ENCODE assay signal across 8 cellular contexts in the genomic region with DNA sequence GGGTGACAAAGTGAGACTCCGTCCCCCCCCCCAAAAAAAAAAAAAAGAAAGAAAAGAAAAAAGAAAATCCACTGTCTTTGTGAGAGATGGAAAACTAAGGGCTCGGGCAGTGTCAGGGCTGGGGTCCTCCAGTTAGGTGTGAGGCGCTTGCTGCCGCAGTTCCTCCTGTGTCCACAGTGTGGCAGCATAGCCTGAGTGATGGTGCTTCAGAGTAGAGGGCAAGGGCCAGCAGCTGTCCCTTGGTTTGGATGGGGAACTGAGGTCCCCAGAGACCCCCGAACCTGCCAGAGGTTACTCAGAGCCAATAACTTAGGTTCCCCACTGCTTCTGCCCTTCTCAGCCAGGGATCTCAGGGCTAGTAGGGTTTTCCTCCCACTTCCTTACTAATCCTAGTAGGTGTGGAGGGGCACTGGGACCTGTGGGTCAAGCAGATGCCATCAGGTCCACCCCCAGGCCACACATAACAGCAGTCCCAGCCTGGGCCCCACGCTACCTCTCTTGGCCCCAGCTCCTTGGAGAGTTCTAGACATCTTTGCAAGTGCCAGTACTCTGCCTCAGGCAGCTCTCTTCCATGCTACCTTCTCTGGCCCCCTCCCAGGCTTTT. TPM values are rescaled to one million over a fixed set of nuclear protein-coding genes. Genes with fewer than 3 reads are reported as not detected.
A peak's percentile ranks its signal among the peaks of the same experiment; 100 is the strongest.
DNase-seq lines count a peak whose midpoint lies in the region; ATAC-seq and TF ChIP-seq lines count a peak whose summit lies in the region.

No MANE protein-coding gene starts in this region.

- intact Hi-C loops in Caco-2 (cut with micrococcal nuclease; ENCODE audit: unreplicated experiment) = no loop called here
- intact Hi-C loops in ovary (cut with DNase I) = no loop called here

- H3K4me1 ChIP-seq in Caco-2 (no peaks in the 10 kb centered on the region), gastroesophageal sphincter (peaks cover 0 to 13% (median 6%) of the 10 kb centered on the region in 3 donors), ovary (ENCODE audit: insufficient read depth) (no peaks in the 10 kb centered on the region)

- H3K4me1 Mint-ChIP-seq in Caco-2 (ENCODE audit: low read depth, unreplicated experiment) = no peaks in the 10 kb centered on the region
- peaks cover 7% of the 10 kb centered on the region for H3K4me1 Mint-ChIP-seq in type B pancreatic cell (ENCODE audit: unreplicated experiment)

- H3K27ac Mint-ChIP-seq in Caco-2 (ENCODE audit: unreplicated experiment) (no peak overlapping the region), type B pancreatic cell (peak overlapping the region; percentile 8)

- no TSS peak for BruUV-seq in Caco-2 (replicated peaks; lab: Mats Ljungman, UMichigan)

- peak; percentile 80 to 85 for DNase-seq in Caco-2
- peak; percentile 49 for DNase-seq in HS-27A (ENCODE audit: low read depth)
- DNase-seq in SHP77 (lab: John Stamatoyannopoulos, UW) = peak; percentile 72 to 76
- peak; percentile 91 for DNase-seq in activated effector memory CD4-positive, alpha-beta T cell treated with anti-CD3 and anti-CD28 coated beads, Interleukin-2, amount 50 U/mL, for 16 hours
- DNase-seq in ovary = peak; percentile 64 to 87 (median 80)
- peak; percentile 83 for DNase-seq in type B pancreatic cell (ENCODE audit: extremely low spot score, unreplicated experiment)

- peak; percentile 86 for ATAC-seq in gastroesophageal sphincter
- no peak for ATAC-seq in GM21717 (IDR thresholded peaks at IDR 0.05; ENCODE audit: unreplicated experiment)

- H3K36me3 Mint-ChIP-seq in Caco-2 (ENCODE audit: insufficient read depth, unreplicated experiment) = no peaks in the 10 kb centered on the region
- H3K36me3 Mint-ChIP-seq in type B pancreatic cell = no peaks in the 10 kb centered on the region

- H3K27me3 Mint-ChIP-seq in Caco-2 (ENCODE audit: insufficient read depth, unreplicated experiment) (no peaks in the 10 kb centered on the region), type B pancreatic cell (no peaks in the 10 kb centered on the region)

- H3K36me3 ChIP-seq in Caco-2 (ENCODE audit: control insufficient read depth, insufficient read depth, low read length) (no peaks in the 10 kb centered on the region), gastroesophageal sphincter (no peaks in the 10 kb centered on the region), ovary (no peaks in the 10 kb centered on the region)

- no peak for TF ChIP-seq EP300 in gastroesophageal sphincter (IDR thresholded peaks at IDR 0.05)
- TF ChIP-seq EP300 in ovary (IDR thresholded peaks at IDR 0.05) = no peak

- no peak overlapping the region for H3K27ac ChIP-seq in gastroesophageal sphincter
- H3K27ac ChIP-seq in ovary = no peak overlapping the region

- H3K9me3 Mint-ChIP-seq in Caco-2 (ENCODE audit: unreplicated experiment) (no peaks in the 10 kb centered on the region), type B pancreatic cell (no peaks in the 10 kb centered on the region)

- CTCF ChIA-PET in Caco-2 (lab: Charles Lee) = interaction anchor here (0.7 to 1.3 kb wide), 3 partner anchors 14 to 99 kb away, joined by 3 to 4 read pairs (median 3); no protein-coding TSS in a partner anchor

- H3K9me3 ChIP-seq in Caco-2 (no peaks in the 10 kb centered on the region), gastroesophageal sphincter (no peaks in the 10 kb centered on the region), ovary (no peaks in the 10 kb centered on the region)

- H3K27me3 ChIP-seq in Caco-2 (replicated peaks; ENCODE audit: control insufficient read depth, insufficient read depth, low read length) = no peaks in the 10 kb centered on the region
- H3K27me3 ChIP-seq in gastroesophageal sphincter = no peaks in the 10 kb centered on the region
- no peaks in the 10 kb centered on the region for H3K27me3 ChIP-seq in ovary

- POLR2A ChIA-PET in Caco-2 (lab: Charles Lee) = no interaction called here

- H3K4me3 Mint-ChIP-seq in Caco-2 (ENCODE audit: unreplicated experiment) (no peak overlapping the region), type B pancreatic cell (no peak overlapping the region)

- peak; percentile 93 to 97 for TF ChIP-seq CTCF in Caco-2 (IDR thresholded peaks at IDR 0.05; ENCODE audit: insufficient read depth in 1 of 2, low read depth in 1 of 2, low read length in 1 of 2, severe bottlenecking in 1 of 2, unreplicated experiment in 1 of 2)
- peak in 3 of 4 experiments; percentile 78 to 90 (median 87) for TF ChIP-seq CTCF in gastroesophageal sphincter (IDR thresholded peaks at IDR 0.05)
- peak; percentile 69 to 76 (median 76) for TF ChIP-seq CTCF in ovary (IDR thresholded peaks at IDR 0.05)
- TF ChIP-seq CTCF in type B pancreatic cell (conservative IDR thresholded peaks at IDR 0.05) = peak; percentile 92

- TF ChIP-seq POLR2A in gastroesophageal sphincter (IDR thresholded peaks at IDR 0.05) (no peak), ovary (IDR thresholded peaks at IDR 0.05) (no peak)

- H3K4me3 ChIP-seq in Caco-2 (ENCODE audit: low read depth, low read length) = no peak overlapping the region
- H3K4me3 ChIP-seq in gastroesophageal sphincter = no peak overlapping the region
- H3K4me3 ChIP-seq in ovary = no peak overlapping the region

- 5 to 63% methylated on average over 1 to 4 of the region's 6 CpGs for WGBS in gastroesophageal sphincter (ENCODE audit: low coverage in 1 of 2), 2 donors
- WGBS in ovary, 3 donors = 21 to 28% (median 24%) methylated on average over 5 to 6 of the region's 6 CpGs

RNA-seq across cellular contexts. Expression of a gene that starts 7.9 kb away (rescaled TPM):
- total RNA-seq in Caco-2 (2022) (39.5 and 41.3 TPM in 2 replicates), gastroesophageal sphincter (10 to 100 TPM; 16.7 to 31.7 (median 22.1) TPM), ovary (10 to 100 TPM; 19.0 to 28.0 (median 23.3) TPM), type B pancreatic cell (ENCODE audit: low replicate concordance) (35.1 and 61.2 TPM in 2 replicates)
- polyA plus RNA-seq in ovary = 10 to 100 TPM in 1 of 2 donors, 1 to 10 TPM in 1; 2.5 to 16.4 TPM

RNA-seq across cellular contexts. Expression of a gene that starts 33.9 kb away (rescaled TPM):
- total RNA-seq in Caco-2 (2022) (99.0 and 101 TPM in 2 replicates), gastroesophageal sphincter (100 to 1,000 TPM; 123 to 207 (median 131) TPM), ovary (100 to 1,000 TPM in 5 of 7 donors, 10 to 100 TPM in 2; 51.5 to 137 (median 105) TPM), type B pancreatic cell (ENCODE audit: low replicate concordance) (79.8 and 88.8 TPM in 2 replicates)
- 10 to 100 TPM; 39.6 to 54.4 TPM for polyA plus RNA-seq in ovary

RNA-seq across cellular contexts. Expression of a gene that starts 41.0 kb away (rescaled TPM):
- total RNA-seq in Caco-2 (2022) = 343 and 392 TPM in 2 replicates
- 100 to 1,000 TPM; 283 to 543 (median 310) TPM for total RNA-seq in gastroesophageal sphincter
- total RNA-seq in ovary = 100 to 1,000 TPM; 127 to 245 (median 178) TPM
- 100 to 1,000 TPM; 132 to 152 TPM for polyA plus RNA-seq in ovary
- 248 and 320 TPM in 2 replicates for total RNA-seq in type B pancreatic cell (ENCODE audit: low replicate concordance)

RNA-seq across cellular contexts. Expression of a gene that starts 42.9 kb away (rescaled TPM):
- total RNA-seq in Caco-2 (2022) (22.3 and 22.8 TPM in 2 replicates), gastroesophageal sphincter (10 to 100 TPM; 10.8 to 19.0 (median 12.5) TPM), ovary (10 to 100 TPM; 15.1 to 36.1 (median 23.2) TPM), type B pancreatic cell (ENCODE audit: low replicate concordance) (17.9 and 31.2 TPM in 2 replicates)
- 10 to 100 TPM in 1 of 2 donors, 1 to 10 TPM in 1; 4.0 to 21.9 TPM for polyA plus RNA-seq in ovary
